ENCODE assay signal across 32 cellular contexts in the genomic region with DNA sequence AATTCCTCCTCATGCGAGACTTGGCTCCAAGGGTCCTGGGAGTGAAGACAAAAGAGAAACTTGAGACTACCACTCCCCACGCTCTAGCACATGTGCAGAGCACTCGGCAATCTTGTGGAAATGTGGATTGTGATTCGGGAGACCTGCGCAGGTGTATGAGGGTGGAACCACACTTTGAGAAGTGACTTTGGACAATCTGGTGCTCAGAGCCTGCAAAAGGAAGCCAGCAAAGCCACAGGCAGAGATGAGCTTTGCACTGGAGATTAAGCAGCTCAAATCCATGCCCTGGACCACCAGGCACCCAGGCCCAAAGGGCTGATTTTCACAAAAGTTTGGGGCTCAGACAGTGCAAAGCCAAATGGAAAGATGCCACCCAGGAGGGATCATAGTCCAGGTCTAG.
"Had no signal": no experiment of that assay in that cellular context is flagged by ENCODE, and none has a peak within 500 bp of the region (broad histone marks: within the 10 kb centered on the region; RNA-seq: fewer than 3 reads in every experiment).

No MANE protein-coding gene starts in this region.

- H3K36me3 ChIP-seq: adrenal gland, esophagus squamous epithelium, gastroesophageal sphincter, WERI-Rb-1 had no signal

- H3K27me3 Mint-ChIP-seq: activated B cell treated with CpG ODN at 0.5 μM for 24 hours had no signal

- H3K4me3 Mint-ChIP-seq: activated B cell treated with CpG ODN at 0.5 μM for 24 hours; activated CD8-positive, alpha-beta T cell treated with anti-CD3 and anti-CD28 coated beads for 36 hours; activated naive CD4-positive, alpha-beta T cell treated with anti-CD3 and anti-CD28 coated beads for 36 hours; activated naive CD4-positive, alpha-beta T cell treated with anti-CD3 and anti-CD28 coated beads, Interleukin-2, amount 50 U/mL, for 24 hours; activated naive CD8-positive, alpha-beta T cell treated with anti-CD3 and anti-CD28 coated beads for 36 hours; activated naive CD8-positive, alpha-beta T cell treated with anti-CD3 and anti-CD28 coated beads, Interleukin-2, amount 50 U/mL, for 24 hours; activated T-helper 1 cell treated with anti-CD3 and anti-CD28 coated beads, Interleukin-12 subunit alpha, Interleukin-12 subunit beta, Interleukin-2, Interleukin-4 antibody, amounts not matched to agents 30 ng/mL and 10 ng/mL and 1 ng/mL, durations not matched to agents 14 hours and 24 hours and 36 hours; T-helper 17 cell; T-helper 2 cell treated with Interferon-gamma antibody and Interleukin-4, amounts not matched to agents 5 μg/mL and 100 μg/mL, for 36 hours had no signal

- H3K9me3 Mint-ChIP-seq: activated B cell treated with CpG ODN at 0.5 μM for 24 hours; activated CD8-positive, alpha-beta T cell treated with anti-CD3 and anti-CD28 coated beads for 36 hours; activated naive CD4-positive, alpha-beta T cell treated with anti-CD3 and anti-CD28 coated beads for 36 hours; activated naive CD4-positive, alpha-beta T cell treated with anti-CD3 and anti-CD28 coated beads, Interleukin-2, amount 50 U/mL, for 24 hours; activated naive CD8-positive, alpha-beta T cell treated with anti-CD3 and anti-CD28 coated beads for 36 hours; activated naive CD8-positive, alpha-beta T cell treated with anti-CD3 and anti-CD28 coated beads, Interleukin-2, amount 50 U/mL, for 24 hours; activated T-helper 1 cell treated with anti-CD3 and anti-CD28 coated beads, Interleukin-12 subunit alpha, Interleukin-12 subunit beta, Interleukin-2, Interleukin-4 antibody, amounts not matched to agents 30 ng/mL and 10 ng/mL and 1 ng/mL, durations not matched to agents 14 hours and 24 hours and 36 hours; activated T-helper 2 cell treated with anti-CD3 and anti-CD28 coated beads, Interferon-gamma antibody, Interleukin-2, Interleukin-4, amounts not matched to agents 10 μg/mL and 5 μg/mL and 100 μg/mL, durations not matched to agents 14 hours and 24 hours and 36 hours; T-helper 2 cell treated with Interferon-gamma antibody and Interleukin-4, amounts not matched to agents 5 μg/mL and 100 μg/mL, for 36 hours had no signal

- H3K27ac Mint-ChIP-seq: activated B cell treated with CpG ODN at 0.5 μM for 24 hours; activated CD8-positive, alpha-beta T cell treated with anti-CD3 and anti-CD28 coated beads for 36 hours; activated naive CD4-positive, alpha-beta T cell treated with anti-CD3 and anti-CD28 coated beads for 36 hours; activated naive CD4-positive, alpha-beta T cell treated with anti-CD3 and anti-CD28 coated beads, Interleukin-2, amount 50 U/mL, for 24 hours; activated naive CD8-positive, alpha-beta T cell treated with anti-CD3 and anti-CD28 coated beads for 36 hours; activated naive CD8-positive, alpha-beta T cell treated with anti-CD3 and anti-CD28 coated beads, Interleukin-2, amount 50 U/mL, for 24 hours; activated T-helper 1 cell treated with anti-CD3 and anti-CD28 coated beads, Interleukin-12 subunit alpha, Interleukin-12 subunit beta, Interleukin-2, Interleukin-4 antibody, amounts not matched to agents 30 ng/mL and 10 ng/mL and 1 ng/mL, durations not matched to agents 14 hours and 24 hours and 36 hours; activated T-helper 2 cell treated with anti-CD3 and anti-CD28 coated beads, Interferon-gamma antibody, Interleukin-2, Interleukin-4, amounts not matched to agents 10 μg/mL and 5 μg/mL and 100 μg/mL, durations not matched to agents 14 hours and 24 hours and 36 hours; T-helper 17 cell; T-helper 2 cell treated with Interferon-gamma antibody and Interleukin-4, amounts not matched to agents 5 μg/mL and 100 μg/mL, for 36 hours had no signal

- DNase-seq: activated B cell treated with CpG ODN at 0.5 μM for 24 hours; activated CD4-positive, alpha-beta T cell treated with anti-CD3 and anti-CD28 coated beads for 48 hours; activated CD4-positive, alpha-beta T cell treated with anti-CD3 and anti-CD28 coated beads, Interleukin-2, amount 50 U/mL, for 1 hour; activated CD4-positive, alpha-beta T cell treated with anti-CD3 and anti-CD28 coated beads, Interleukin-2, amount 50 U/mL, for 48 hours; activated CD8-positive, alpha-beta memory T cell treated with anti-CD3 and anti-CD28 coated beads for 24 hours; activated CD8-positive, alpha-beta T cell treated with anti-CD3 and anti-CD28 coated beads for 36 hours; activated effector memory CD4-positive, alpha-beta T cell treated with anti-CD3 and anti-CD28 coated beads, Interleukin-2, amount 50 U/mL, for 16 hours; activated naive CD4-positive, alpha-beta T cell treated with anti-CD3 and anti-CD28 coated beads for 36 hours; activated naive CD8-positive, alpha-beta T cell treated with anti-CD3 and anti-CD28 coated beads for 36 hours; activated naive CD8-positive, alpha-beta T cell treated with anti-CD3 and anti-CD28 coated beads, Interleukin-2, amount 50 U/mL, for 24 hours; activated T-cell treated with anti-CD3 and anti-CD28 coated beads, Interleukin-2, amount 50 U/mL, for 48 hours; adrenal gland; amygdala; aorta; body of pancreas; caudate nucleus; cortex of kidney; dermis blood vessel endothelial cell; effector CD8-positive, alpha-beta T cell; esophagus squamous epithelium; foreskin melanocyte; T-helper 1 cell; T-helper 17 cell; T1000; WERI-Rb-1 had no signal

- H3K4me1 ChIP-seq: adrenal gland, body of pancreas, esophagus squamous epithelium, gastroesophageal sphincter had no signal

- H3K9me3 ChIP-seq: adrenal gland, body of pancreas, esophagus squamous epithelium had no signal

- H3K4me1 Mint-ChIP-seq: activated B cell treated with CpG ODN at 0.5 μM for 24 hours; activated naive CD4-positive, alpha-beta T cell treated with anti-CD3 and anti-CD28 coated beads, Interleukin-2, amount 50 U/mL, for 24 hours; activated naive CD8-positive, alpha-beta T cell treated with anti-CD3 and anti-CD28 coated beads for 36 hours; activated naive CD8-positive, alpha-beta T cell treated with anti-CD3 and anti-CD28 coated beads, Interleukin-2, amount 50 U/mL, for 24 hours; T-helper 17 cell had no signal

- H3K36me3 Mint-ChIP-seq: activated naive CD4-positive, alpha-beta T cell treated with anti-CD3 and anti-CD28 coated beads, Interleukin-2, amount 50 U/mL, for 24 hours; activated naive CD8-positive, alpha-beta T cell treated with anti-CD3 and anti-CD28 coated beads for 36 hours had no signal

- ATAC-seq: activated CD4-positive, CD25-positive, alpha-beta regulatory T cell treated with anti-CD3 and anti-CD28 coated beads, Interleukin-2, amount 50 U/mL, for 24 hours; activated CD8-positive, alpha-beta T cell treated with anti-CD3 and anti-CD28 coated beads for 36 hours; activated naive CD8-positive, alpha-beta T cell treated with anti-CD3 and anti-CD28 coated beads, Interleukin-2, amount 50 U/mL, for 24 hours; body of pancreas; gastroesophageal sphincter; T-helper 17 cell had no signal

- H3K4me3 ChIP-seq: adrenal gland, body of pancreas, esophagus squamous epithelium, gastroesophageal sphincter had no signal

- H3K27me3 ChIP-seq: adrenal gland, body of pancreas, esophagus squamous epithelium had no signal

- H3K27ac ChIP-seq: adrenal gland, body of pancreas, epithelial cell of prostate, esophagus squamous epithelium, gastroesophageal sphincter, WERI-Rb-1 had no signal
